Comparison of ENCODE assay signal across 8 cellular contexts in the genomic region with DNA sequence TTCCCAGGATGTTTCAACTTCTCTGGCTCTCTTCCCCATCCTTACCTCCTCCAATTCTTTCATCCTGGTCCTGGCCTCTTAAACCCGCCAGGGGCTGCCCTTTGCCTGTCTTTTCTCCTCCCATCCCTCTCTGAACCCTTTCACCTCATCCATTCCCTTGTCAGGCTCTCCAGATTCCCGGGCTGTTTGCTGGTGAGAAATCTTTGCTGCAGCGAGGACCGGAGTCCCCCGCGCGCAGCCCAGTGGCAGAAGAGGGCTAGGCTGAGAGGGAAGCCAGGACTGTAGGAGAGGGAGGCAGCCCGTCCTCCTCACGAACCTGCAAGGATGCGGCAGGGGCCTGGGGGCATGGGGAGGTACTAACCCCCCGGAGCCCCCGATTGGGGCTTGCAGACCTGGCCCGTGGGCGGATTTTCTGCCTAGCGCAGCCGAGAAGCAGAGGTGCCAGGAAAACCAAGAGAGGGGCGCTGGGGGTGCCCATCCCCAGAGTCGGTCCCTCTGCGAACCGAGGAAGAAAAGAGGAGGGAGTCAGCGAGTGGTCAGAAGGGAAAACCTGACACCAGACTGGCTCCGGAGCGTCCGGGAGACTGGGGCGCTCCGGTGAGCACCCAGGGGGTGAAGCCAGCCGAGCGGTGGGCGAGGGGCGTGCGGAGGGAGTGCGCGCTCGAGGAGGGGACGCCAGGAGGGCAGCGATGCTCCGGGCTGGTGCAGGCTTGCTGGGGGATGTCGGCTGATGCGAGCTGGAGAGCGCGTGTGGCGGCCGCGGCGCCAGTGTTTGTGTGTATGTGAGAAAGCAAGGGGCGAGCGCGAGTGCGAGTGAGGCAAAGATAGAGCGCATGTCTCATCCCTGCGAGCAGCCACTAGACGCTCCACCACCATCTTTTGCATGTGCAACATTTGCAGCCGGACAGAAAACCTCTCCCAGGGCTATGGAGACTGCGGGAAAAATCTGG. TPM values are rescaled to one million over a fixed set of nuclear protein-coding genes. Genes with fewer than 3 reads are reported as not detected.
A peak's percentile ranks its signal among the peaks of the same experiment; 100 is the strongest.
DNase-seq lines count a peak whose midpoint lies in the region; ATAC-seq, FAIRE-seq and TF ChIP-seq lines count a peak whose summit lies in the region.

GRIA4 (plus strand) TSS at position 242 of the 950 bp plus-strand sequence. CDS start 925 bp downstream, outside the sequence.

- TF ChIP-seq RAD21 in H1 (IDR thresholded peaks at IDR 0.05 in 1 of 2, conservative IDR thresholded peaks at IDR 0.05 in 1 of 2; ENCODE audit: low read depth in 2 of 2, low read length in 2 of 2): peak in 1 of 2 experiments; percentile 0; a peak in 1 of 4 replicates

- FAIRE-seq in H1 (lab: Jason Lieb, UNC): no peak

- intact Hi-C loops in transverse colon (cut with DNase I; ENCODE audit: low total_unique reads): no loop called here

- H3K36me3 ChIP-seq in H1 (ENCODE audit: control insufficient read depth in 2 of 4, insufficient read depth in 4 of 4, low read length in 3 of 4): no peaks in the 10 kb centered on the region
- H3K36me3 ChIP-seq in mesendoderm (ENCODE audit: control insufficient read depth, insufficient read depth, low read length): no peaks in the 10 kb centered on the region
- no peaks in the 10 kb centered on the region for H3K36me3 ChIP-seq in transverse colon

- TF ChIP-seq CTCF in H1 (IDR thresholded peaks at IDR 0.05; ENCODE audit: control extremely low read depth in 1 of 3, insufficient read depth in 1 of 3, low read depth in 1 of 3, low read length in 3 of 3): peak in 1 of 3 experiments; percentile 2; a peak in 1 of 4 replicates
- TF ChIP-seq CTCF in transverse colon (IDR thresholded peaks at IDR 0.05): no peak

- H3K4me3 Mint-ChIP-seq in activated T-cell treated with anti-CD3 and anti-CD28 coated beads, Interleukin-2, amount 50 U/mL, for 4 hours: peak within 1 kb of the TSS; percentile 48

- peaks cover 18% of the 10 kb centered on the region for H3K4me1 Mint-ChIP-seq in activated T-cell treated with anti-CD3 and anti-CD28 coated beads, Interleukin-2, amount 50 U/mL, for 4 hours (ENCODE audit: low read depth)

- H2AFZ ChIP-seq in H1 (ENCODE audit: low read length): peak within 1 kb of the TSS; percentile 95

- peak within 1 kb of the TSS; percentile 49 for H4K91ac ChIP-seq in H1 (replicated peaks; ENCODE audit: insufficient read length, low read length)

- no peak within 1 kb of the TSS for H3K14ac ChIP-seq in H1 (ENCODE audit: insufficient read length)

- H3K27me3 ChIP-seq in H1 (replicated peaks in 1 of 4; ENCODE audit: control insufficient read depth in 3 of 4, extremely low read depth in 1 of 4, insufficient read depth in 3 of 4, low read length in 3 of 4) (peaks cover 0 to 19% (median 5%) of the 10 kb centered on the region in 4 experiments; a peak in 5 of 7 replicates), mesendoderm (ENCODE audit: insufficient read depth, low read length, poor library complexity) (no peaks in the 10 kb centered on the region), transverse colon (peaks cover 39% of the 10 kb centered on the region)

- H3K4me3 ChIP-seq in H1 (ENCODE audit: extremely low read depth in 1 of 4, insufficient read depth in 2 of 4, low read depth in 3 of 4, low read length in 4 of 4) (peak within 1 kb of the TSS; percentile 61 to 85 (median 76)), mesendoderm (ENCODE audit: low read length) (peak within 1 kb of the TSS; percentile 48), transverse colon (peak within 1 kb of the TSS in 3 of 4 donors; percentile 7 to 50 (median 21))

- POLR2A ChIA-PET in H1 (lab: Charles Lee; ENCODE audit: partially characterized antibody): no interaction called here

- ATAC-seq in activated T-cell treated with anti-CD3 and anti-CD28 coated beads, Interleukin-2, amount 50 U/mL, for 4 hours: peak; percentile 55 to 69

- H4K8ac ChIP-seq in H1 (ENCODE audit: extremely low read depth, insufficient read depth, low read length) (peak within 1 kb of the TSS; percentile 79), mesendoderm (ENCODE audit: low read depth, low read length) (no peak within 1 kb of the TSS)

- H3K9ac ChIP-seq in H1 (replicated peaks in 1 of 4; ENCODE audit: extremely low read depth in 1 of 4, low read depth in 3 of 4, low read length in 3 of 4) (peak within 1 kb of the TSS in 3 of 4 experiments; percentile 15 to 80 (median 65); a peak in 6 of 7 replicates), mesendoderm (ENCODE audit: low read length) (peak within 1 kb of the TSS; percentile 45)

- H3K36me3 Mint-ChIP-seq in activated T-cell treated with anti-CD3 and anti-CD28 coated beads, Interleukin-2, amount 50 U/mL, for 4 hours (ENCODE audit: insufficient read depth): no peaks in the 10 kb centered on the region

- H3K4me1 ChIP-seq in H1 (replicated peaks in 1 of 4; ENCODE audit: control insufficient read depth in 3 of 4, insufficient read depth in 4 of 4, low read length in 3 of 4): peaks cover 3 to 13% (median 6%) of the 10 kb centered on the region in 4 experiments; a peak in 4 of 7 replicates
- no peaks in the 10 kb centered on the region for H3K4me1 ChIP-seq in mesendoderm (ENCODE audit: control insufficient read depth, low read depth, low read length)
- H3K4me1 ChIP-seq in transverse colon: peaks cover 0 to 19% (median 3%) of the 10 kb centered on the region in 4 donors

- H3K23ac ChIP-seq in H1 (ENCODE audit: insufficient read length) (no peak within 1 kb of the TSS), mesendoderm (ENCODE audit: low read length) (no peak within 1 kb of the TSS)

- WGBS in H1 (ENCODE audit: extremely low coverage in 1 of 2, insufficient coverage in 1 of 2, insufficient read length in 1 of 2, insufficient replicate concordance in 2 of 2, low coverage in 1 of 2, low lambda C conversion rate in 2 of 2, missing lambda C conversion rate in 1 of 2), 2 experiments: 1% methylated on average over 42 of the region's 54 CpGs; no CpG with 5 or more reads in 1 of the 2 experiments
- WGBS in mesendoderm (ENCODE audit: extremely low coverage, insufficient coverage, low lambda C conversion rate): no CpG with 5 or more reads among the region's 54 CpGs
- WGBS in transverse colon (ENCODE audit: low coverage in 1 of 2), 2 donors: 17 to 28% methylated on average over 8 to 54 of the region's 54 CpGs

- H2AK5ac ChIP-seq in H1 (ENCODE audit: low read depth, low read length) (no peak within 1 kb of the TSS), mesendoderm (ENCODE audit: low read length) (no peak within 1 kb of the TSS)

- TF ChIP-seq EP300 in H1 (IDR thresholded peaks at IDR 0.05; ENCODE audit: borderline replicate concordance in 1 of 2, low read depth in 2 of 2, low read length in 2 of 2) (no peak), transverse colon (IDR thresholded peaks at IDR 0.05; ENCODE audit: low read depth) (no peak)

- H3K27ac ChIP-seq in H1 (ENCODE audit: low read depth, low read length) (no peak within 1 kb of the TSS), mesendoderm (ENCODE audit: low read depth, low read length) (no peak within 1 kb of the TSS), transverse colon (peak within 1 kb of the TSS in 3 of 4 donors; percentile 14 to 40 (median 21))

- H3K79me1 ChIP-seq in H1 (ENCODE audit: low read depth, low read length) (no peaks in the 10 kb centered on the region), mesendoderm (ENCODE audit: low read length) (no peaks in the 10 kb centered on the region)

- H3K56ac ChIP-seq in H1 (replicated peaks; ENCODE audit: insufficient read length, low read depth, low read length): peak within 1 kb of the TSS; percentile 67
- H3K56ac ChIP-seq in mesendoderm (ENCODE audit: low read length): peak within 1 kb of the TSS; percentile 54

- DNase-seq in activated T-cell treated with anti-CD3 and anti-CD28 coated beads, Interleukin-2, amount 50 U/mL, for 4 hours: no peak
- no peak for DNase-seq in activated T-cell treated with anti-CD3 and anti-CD28 coated beads, Interleukin-2, amount 50 U/mL, for 1 hour
- DNase-seq in H1 (ENCODE audit: low read depth in 1 of 2, low spot score in 2 of 2): peak in 1 of 2 experiments; percentile 80
- peak; percentile 70 for DNase-seq in mesendoderm
- DNase-seq in transverse colon: no peak
- no peak for DNase-seq in NCI-H2107 (lab: John Stamatoyannopoulos, UW)
- DNase-seq in NOMO-1 treated with dmso at 0.1 percent for 144 hours (lab: John Stamatoyannopoulos, UW; ENCODE audit: unreplicated experiment): no peak

- H3K23me2 ChIP-seq in H1 (ENCODE audit: low read depth, low read length): peaks cover 18% of the 10 kb centered on the region; the same call in 1 of the 2 replicates

- peak within 1 kb of the TSS; percentile 37; the same call in 1 of the 2 replicates for H2BK5ac ChIP-seq in H1 (ENCODE audit: low read depth, low read length)
- H2BK5ac ChIP-seq in mesendoderm (ENCODE audit: low read length): no peak within 1 kb of the TSS

- H2BK15ac ChIP-seq in H1 (ENCODE audit: low read length): peak within 1 kb of the TSS; percentile 76; the same call in 1 of the 2 replicates
- no peak within 1 kb of the TSS for H2BK15ac ChIP-seq in mesendoderm (replicated peaks; ENCODE audit: low read depth)

- 0 out of 2 replicates have a peak within 1 kb of the TSS, but pooled peaks have one; percentile 28 for H2BK20ac ChIP-seq in H1 (ENCODE audit: low read length)

- H4K20me1 ChIP-seq in H1 (replicated peaks in 1 of 2; ENCODE audit: control insufficient read depth in 1 of 2, insufficient read depth in 2 of 2, low read length in 2 of 2): no peaks in the 10 kb centered on the region

- CTCF ChIA-PET in H1 (lab: Charles Lee; ENCODE audit: partially characterized antibody): interaction anchor here (0.6 kb wide), 1 partner anchor 472 kb away, joined by 3 read pairs; no protein-coding TSS in a partner anchor

- H3K9me3 ChIP-seq in H1 (ENCODE audit: insufficient read depth in 2 of 2, low read depth in 1 of 2, low read length in 1 of 2) (0 out of 4 replicates have a peak, but pooled peaks cover 0 to 4% of the 10 kb centered on the region in 2 experiments), transverse colon (no peaks in the 10 kb centered on the region)

- H2BK12ac ChIP-seq in H1 (ENCODE audit: low read depth, low read length): peak within 1 kb of the TSS; percentile 83

- H3K4me2 ChIP-seq in H1 (ENCODE audit: insufficient read depth in 1 of 2, low read depth in 2 of 2, low read length in 2 of 2) (peak within 1 kb of the TSS; percentile 95 to 97), mesendoderm (ENCODE audit: low read length) (peak within 1 kb of the TSS; percentile 90)

- in situ Hi-C loops in transverse colon (cut with MboI; ENCODE audit: low pct_ligation_motif_present in 1 of 4, low pct_unique_long_range_greater_than_20kb in 1 of 4, low sequenced_read_pairs in 3 of 4): no loop called here

- TF ChIP-seq POLR2A in H1 (IDR thresholded peaks at IDR 0.05; ENCODE audit: control extremely low read depth in 1 of 2, low read depth in 2 of 2, low read length in 2 of 2) (no peak), transverse colon (IDR thresholded peaks at IDR 0.05) (no peak)

- peaks cover 0 to 8% of the 10 kb centered on the region in 2 experiments; a peak in 2 of 4 replicates for H3K79me2 ChIP-seq in H1 (ENCODE audit: control insufficient read depth in 1 of 2, insufficient read depth in 2 of 2, low read length in 2 of 2)
- no peaks in the 10 kb centered on the region for H3K79me2 ChIP-seq in mesendoderm (ENCODE audit: control insufficient read depth, insufficient read depth, low read length)

- no peak within 1 kb of the TSS for H4K5ac ChIP-seq in H1 (ENCODE audit: insufficient read length, low read depth, low read length)
- H4K5ac ChIP-seq in mesendoderm (ENCODE audit: low read length): no peak within 1 kb of the TSS

- peaks cover 48% of the 10 kb centered on the region for H3K27me3 Mint-ChIP-seq in activated T-cell treated with anti-CD3 and anti-CD28 coated beads, Interleukin-2, amount 50 U/mL, for 4 hours (ENCODE audit: low read depth)

- H3K4ac ChIP-seq in H1 (replicated peaks; ENCODE audit: insufficient read length, low read depth, low read length) (no peak within 1 kb of the TSS), mesendoderm (ENCODE audit: low read depth, low read length) (no peak within 1 kb of the TSS)

- peak within 1 kb of the TSS; percentile 38 for H2BK120ac ChIP-seq in H1 (replicated peaks; ENCODE audit: low read depth, low read length)
- no peak within 1 kb of the TSS for H2BK120ac ChIP-seq in mesendoderm (ENCODE audit: low read depth, low read length)

- H3K18ac ChIP-seq in H1 (ENCODE audit: extremely low read depth, low read length): no peak within 1 kb of the TSS; the same call in 1 of the 2 replicates
- H3K18ac ChIP-seq in mesendoderm (ENCODE audit: low read length): no peak within 1 kb of the TSS

- peaks cover 3% of the 10 kb centered on the region for H3K9me3 Mint-ChIP-seq in activated T-cell treated with anti-CD3 and anti-CD28 coated beads, Interleukin-2, amount 50 U/mL, for 4 hours

RNA-seq across cellular contexts. Expression of gene GRIA4, which starts in this region (rescaled TPM):
- total RNA-seq in activated T-cell treated with anti-CD3 and anti-CD28 coated beads, Interleukin-2, amount 50 U/mL, for 4 hours: not detected
- polyA plus RNA-seq in PFSK-1 (2012; ENCODE audit: insufficient read length, low read depth): 0.40 TPM
- total RNA-seq in H1 (2021; fragmentation: NEBNext Ultra II Directional; extraction: Animal tissue kit (Norgen Biotek cat#: 25700)): 18.8 and 21.8 TPM in 2 replicates
- 8.9 and 12.5 TPM in 2 replicates for polyA plus RNA-seq in H1 (2011; rRNA removed)
- 13.5 TPM for polyA plus RNA-seq in H1 (2011; cell fraction: cytosol; rRNA removed)
- 6.0 TPM for polyA plus RNA-seq in H1 (2011; cell fraction: nucleus; rRNA removed)
- polyA plus RNA-seq in H1 (2012, experiment 1 of 2): 8.8 to 15.4 TPM (median 9.5 TPM) in 4 replicates
- polyA plus RNA-seq in H1 (2012, experiment 2 of 2): 0.88 TPM
- polyA plus RNA-seq in H1 (2013, experiment 1 of 2): 22.2 TPM
- polyA plus RNA-seq in H1 (2013, experiment 2 of 2): 23.1 TPM
- polyA minus RNA-seq in H1 (2011; rRNA and poly(A)+ RNA removed): 17.2 and 23.2 TPM in 2 replicates
- polyA minus RNA-seq in H1 (2011; cell fraction: cytosol; rRNA and poly(A)+ RNA removed): 3.9 TPM
- polyA minus RNA-seq in H1 (2011; cell fraction: nucleus; rRNA and poly(A)+ RNA removed): 50.9 TPM
- 1.7 TPM for polyA plus RNA-seq in mesendoderm (2013, experiment 1 of 2)
- polyA plus RNA-seq in mesendoderm (2013, experiment 2 of 2): 1.3 TPM
- 1 to 10 TPM in 2 of 4 donors, under 1 TPM in 1, not detected in 1; 0.79 to 2.4 (median 1.4) TPM for total RNA-seq in transverse colon

Comparison
In these comparisons a context has a peak if more than half of its experiments do, and no peak if none do; other contexts are left out.
1. Peak in ATAC-seq in activated T-cell treated with anti-CD3 and anti-CD28 coated beads, Interleukin-2, amount 50 U/mL, for 4 hours; RNA of the gene not detected or under 1 TPM.
2. H3K27ac ChIP-seq: peak in transverse colon (3 of 4); none in H1 (single experiment) and mesendoderm (single experiment).
3. H3K4me3 ChIP-seq: peak in every context shown above with its lines; median percentile 76 in H1; 48 in mesendoderm; 21 in transverse colon.